ENCODE assay signal across 19 cellular contexts in genomic region chr5:39223568-39224156, GRCh38. TPM values are rescaled to one million over a fixed set of nuclear protein-coding genes. Genes with fewer than 3 reads are reported as not detected.
DNase-seq lines count a peak whose midpoint lies in the region; ATAC-seq, FAIRE-seq and TF ChIP-seq lines count a peak whose summit lies in the region.
"Had no signal": no experiment of that assay in that cellular context is flagged by ENCODE, and none has a peak within 500 bp of the region (broad histone marks: within the 10 kb centered on the region; RNA-seq: fewer than 3 reads in every experiment).

No MANE protein-coding gene starts in this region.

- peak overlapping the region; percentile 87 for H3K27ac Mint-ChIP-seq in dendritic cell treated with granulocyte-macrophage colony-stimulating factor and Interleukin-4, amounts not matched to agents 40 ng/mL and 50 ng/mL, for 4 days
- H3K27ac Mint-ChIP-seq: mesothelial cell of epicardium had no signal

- H3K9me3 ChIP-seq in GM23248 (ENCODE audit: low read depth) (no peaks in the 10 kb centered on the region), trophoblast cell (ENCODE audit: insufficient read depth, low read depth, low read length) (no peaks in the 10 kb centered on the region), heart left ventricle (no peaks in the 10 kb centered on the region)
- H3K9me3 ChIP-seq: right atrium auricular region had no signal

- no peak overlapping the region for H2AK5ac ChIP-seq in trophoblast cell (ENCODE audit: low read length)

- H4K91ac ChIP-seq in trophoblast cell (ENCODE audit: low read depth, low read length): peak overlapping the region; percentile 34

- no peaks in the 10 kb centered on the region for H3K9me2 ChIP-seq in GM23248 (ENCODE audit: insufficient read depth)

- in situ Hi-C loops in GM23248 (cut with MboI): loop anchor here (25.0 kb wide), 1 partner anchor 339 kb away; no protein-coding TSS in a partner anchor

- H3K4me2 ChIP-seq in GM23248 (ENCODE audit: unreplicated experiment) (no peak overlapping the region), trophoblast cell (ENCODE audit: low read length) (no peak overlapping the region)

- no peak overlapping the region for H2BK5ac ChIP-seq in trophoblast cell (ENCODE audit: low read depth, low read length, poor library complexity)

- H3K4me3 Mint-ChIP-seq in dendritic cell treated with granulocyte-macrophage colony-stimulating factor and Interleukin-4, amounts not matched to agents 40 ng/mL and 50 ng/mL, for 4 days: peak overlapping the region; percentile 39
- H3K4me3 Mint-ChIP-seq: CD8-positive, alpha-beta memory T cell; mesothelial cell of epicardium had no signal

- H2AFZ ChIP-seq in GM23248: peak overlapping the region; percentile 44; the same call in 1 of the 2 replicates
- no peak overlapping the region for H2AFZ ChIP-seq in trophoblast cell (ENCODE audit: insufficient read depth, low read length, poor library complexity)

- peaks cover 61% of the 10 kb centered on the region for H3K4me1 Mint-ChIP-seq in dendritic cell treated with granulocyte-macrophage colony-stimulating factor and Interleukin-4, amounts not matched to agents 40 ng/mL and 50 ng/mL, for 4 days (ENCODE audit: low read depth)

- intact Hi-C loops in dendritic cell treated with granulocyte-macrophage colony-stimulating factor and Interleukin-4, amounts not matched to agents 40 ng/mL and 50 ng/mL, for 4 days (cut with micrococcal nuclease): no loop called here
- intact Hi-C loops in heart left ventricle (cut with DNase I): loop anchor here in 1 of 10 donors (5.0 kb wide), 1 partner anchor 64 kb away; no protein-coding TSS in a partner anchor

- no peak overlapping the region for H3K4me3 ChIP-seq in GM23248
- no peak overlapping the region for H3K4me3 ChIP-seq in trophoblast cell (ENCODE audit: low read depth, low read length)
- no peak overlapping the region for H3K4me3 ChIP-seq in heart left ventricle
- H3K4me3 ChIP-seq: right atrium auricular region, SK-N-MC had no signal

- no peak overlapping the region for H3K27ac ChIP-seq in GM23248
- H3K27ac ChIP-seq in trophoblast cell (ENCODE audit: low read depth, low read length): no peak overlapping the region
- H3K27ac ChIP-seq in heart left ventricle: peak overlapping the region in 1 of 12 donors; percentile 84
- H3K27ac ChIP-seq: right atrium auricular region, SK-N-MC had no signal

- H3K4me1 ChIP-seq in GM23248 (ENCODE audit: insufficient read depth) (peaks cover 11% of the 10 kb centered on the region), trophoblast cell (ENCODE audit: control insufficient read depth in 1 of 2, insufficient read depth in 2 of 2, low read length in 2 of 2) (peaks cover 11 to 19% of the 10 kb centered on the region in 2 experiments), heart left ventricle (peaks cover 0 to 53% (median 0%) of the 10 kb centered on the region in 12 donors)

- no peak overlapping the region for H3K14ac ChIP-seq in trophoblast cell (ENCODE audit: low read length)

- H2BK12ac ChIP-seq in trophoblast cell (ENCODE audit: low read length): peak overlapping the region; percentile 25

- H3K27me3 ChIP-seq in GM23248 (replicated peaks; ENCODE audit: insufficient read depth): no peaks in the 10 kb centered on the region
- H3K27me3 ChIP-seq in trophoblast cell (ENCODE audit: insufficient read depth, low read length): no peaks in the 10 kb centered on the region
- peaks cover 0 to 8% (median 0%) of the 10 kb centered on the region in 9 donors for H3K27me3 ChIP-seq in heart left ventricle
- H3K27me3 ChIP-seq: right atrium auricular region had no signal

- no peak for ATAC-seq in heart left ventricle
- ATAC-seq: Panc1 had no signal

- H2BK120ac ChIP-seq in trophoblast cell (ENCODE audit: insufficient read depth, low read length, poor library complexity): no peak overlapping the region

- H3K9ac ChIP-seq in GM23248: no peak overlapping the region
- H3K9ac ChIP-seq in trophoblast cell (ENCODE audit: low read length): no peak overlapping the region

- H3F3A ChIP-seq in GM23248 (ENCODE audit: insufficient read depth): no peaks in the 10 kb centered on the region

- no peak overlapping the region for H3K4ac ChIP-seq in trophoblast cell (ENCODE audit: low read depth, low read length)

- H3K36me3 Mint-ChIP-seq in dendritic cell treated with granulocyte-macrophage colony-stimulating factor and Interleukin-4, amounts not matched to agents 40 ng/mL and 50 ng/mL, for 4 days (ENCODE audit: low read depth): peaks cover 24% of the 10 kb centered on the region
- H3K36me3 Mint-ChIP-seq: mesothelial cell of epicardium had no signal

- H4K20me1 ChIP-seq in GM23248 (ENCODE audit: insufficient read depth): no peaks in the 10 kb centered on the region

- H3K36me3 ChIP-seq in GM23248 (ENCODE audit: low read depth): no peaks in the 10 kb centered on the region
- H3K36me3 ChIP-seq in trophoblast cell (ENCODE audit: control insufficient read depth in 1 of 2, insufficient read depth in 2 of 2, low read length in 2 of 2): no peaks in the 10 kb centered on the region
- H3K36me3 ChIP-seq in heart left ventricle: no peaks in the 10 kb centered on the region
- H3K36me3 ChIP-seq: right atrium auricular region had no signal

- whole genome bisulfite sequencing in GM23248 (ENCODE audit: low coverage in 1 of 2, low lambda C conversion rate in 2 of 2, missing lambda C conversion rate in 2 of 2), 2 experiments: 84 to 86% methylated on average over 3 of the region's 3 CpGs
- WGBS in trophoblast cell (ENCODE audit: extremely low coverage, insufficient coverage, insufficient read length): no CpG with 5 or more reads among the region's 3 CpGs
- 73 to 80% (median 76%) methylated on average over 3 of the region's 3 CpGs for WGBS in heart left ventricle, 4 donors

- TF ChIP-seq CTCF in heart left ventricle (IDR thresholded peaks at IDR 0.05): no peak

- H4K8ac ChIP-seq in trophoblast cell (ENCODE audit: low read depth, low read length): no peak overlapping the region

- DNase-seq in GM23248: no peak
- DNase-seq in NOMO-1 (lab: John Stamatoyannopoulos, UW; ENCODE audit: unreplicated experiment in 2 of 2): peak; percentile 83 to 93
- DNase-seq in trophoblast cell: no peak
- no peak for DNase-seq in activated CD8-positive, alpha-beta memory T cell treated with anti-CD3 and anti-CD28 coated beads, Interleukin-2, amount 50 U/mL, for 4 hours
- no peak for DNase-seq in DMS79 treated with DMSO at 0.1 percent for 48 hours (lab: John Stamatoyannopoulos, UW)
- DNase-seq in heart left ventricle: no peak
- no peak for DNase-seq in frontal cortex (ENCODE audit: low spot score in 2 of 2)
- DNase-seq: anterior cingulate cortex; CD8-positive, alpha-beta memory T cell; cerebellar nuclear complex; DND-41; H7; NCI-H2081 treated with DMSO at 0.1 percent for 48 hours; NCI-H524 treated with DMSO at 0.1 percent for 48 hours had no signal

- H3K23ac ChIP-seq in trophoblast cell (ENCODE audit: low read length): no peak overlapping the region

- H3K79me2 ChIP-seq in GM23248 (ENCODE audit: insufficient read depth) (no peaks in the 10 kb centered on the region), trophoblast cell (ENCODE audit: control insufficient read depth, insufficient read depth, low read length, poor library complexity) (peaks cover 1% of the 10 kb centered on the region)

- FAIRE-seq in frontal cortex (lab: Jason Lieb, UNC): no peak

- no peak overlapping the region for H4K12ac ChIP-seq in trophoblast cell (ENCODE audit: low read depth, low read length)

- H3K79me1 ChIP-seq in trophoblast cell (ENCODE audit: low read length): peaks cover 13% of the 10 kb centered on the region

- TF ChIP-seq POLR2A in heart left ventricle (IDR thresholded peaks at IDR 0.05): no peak

- H3K18ac ChIP-seq in trophoblast cell (ENCODE audit: low read length): no peak overlapping the region

- H3K9me3 Mint-ChIP-seq in dendritic cell treated with granulocyte-macrophage colony-stimulating factor and Interleukin-4, amounts not matched to agents 40 ng/mL and 50 ng/mL, for 4 days: no peaks in the 10 kb centered on the region
- H3K9me3 Mint-ChIP-seq: CD8-positive, alpha-beta memory T cell; mesothelial cell of epicardium had no signal

- no peaks in the 10 kb centered on the region for H3K27me3 Mint-ChIP-seq in dendritic cell treated with granulocyte-macrophage colony-stimulating factor and Interleukin-4, amounts not matched to agents 40 ng/mL and 50 ng/mL, for 4 days
- H3K27me3 Mint-ChIP-seq: CD8-positive, alpha-beta memory T cell had no signal

RNA-seq across cellular contexts. Expression of gene FYB1, which starts 4.3 kb away (rescaled TPM):
- under 0.01 TPM in 1 of 2 replicates, not detected in the other for total RNA-seq in GM23248 (2014; rRNA removed; shearing (Covaris generic))
- polyA plus RNA-seq in GM23248 (2016; fragmentation: Nextera tagmentation; extraction: Ambion mirVana): 0.08 and 0.11 TPM in 2 replicates
- 58.3 and 63.0 TPM in 2 replicates for polyA plus RNA-seq in trophoblast cell (2013)
- 10 to 100 TPM in 2 of 9 donors, 1 to 10 TPM in 7; 1.6 to 67.2 (median 3.1) TPM for total RNA-seq in heart left ventricle
- polyA plus RNA-seq in heart left ventricle: under 1 TPM; 0.82 to 0.88 TPM
- total RNA-seq in frontal cortex: 1.6 TPM
- total RNA-seq: H7 had no signal

Comparison
In these comparisons a context has a peak if more than half of its experiments do, and no peak if none do; other contexts are left out.
1. DNase-seq: peak in NOMO-1 (2 of 2); none in GM23248 (single experiment), trophoblast cell (0 of 2), activated CD8-positive, alpha-beta memory T cell treated with anti-CD3 and anti-CD28 coated beads, Interleukin-2, amount 50 U/mL, for 4 hours (single experiment), DMS79 treated with DMSO at 0.1 percent for 48 hours (single experiment), heart left ventricle (0 of 5) and frontal cortex (0 of 2).